14 cellular contexts compared by ENCODE assay signal in genomic region chr20:38249536-38250310, GRCh38. TPM values are rescaled to one million over a fixed set of nuclear protein-coding genes. Genes with fewer than 3 reads are reported as not detected.
DNase-seq lines count a peak whose midpoint lies in the region; ATAC-seq and TF ChIP-seq lines count a peak whose summit lies in the region.
"Had no signal": no experiment of that assay in that cellular context is flagged by ENCODE, and none has a peak within 500 bp of the region (broad histone marks: within the 10 kb centered on the region; RNA-seq: fewer than 3 reads in every experiment).

No MANE protein-coding gene starts in this region.

- POLR2A ChIA-PET in A673 (lab: Charles Lee; ENCODE audit: low non-redundant PET): no interaction called here
- POLR2A ChIA-PET in naive thymus-derived CD4-positive, alpha-beta T cell (lab: Charles Lee): no interaction called here

- no peak overlapping the region for H3K4me3 Mint-ChIP-seq in naive thymus-derived CD4-positive, alpha-beta T cell
- H3K4me3 Mint-ChIP-seq: CD8-positive, alpha-beta memory T cell had no signal

- H3K4me3 ChIP-seq in esophagus muscularis mucosa: no peak overlapping the region
- no peak overlapping the region for H3K4me3 ChIP-seq in sigmoid colon
- H3K4me3 ChIP-seq in A673 (ENCODE audit: low read depth, low read length, poor library complexity, severe bottlenecking): no peak overlapping the region
- H3K4me3 ChIP-seq in naive thymus-derived CD4-positive, alpha-beta T cell (ENCODE audit: low read length): no peak overlapping the region

- no peak for TF ChIP-seq CTCF in esophagus muscularis mucosa (IDR thresholded peaks at IDR 0.05)
- no peak for TF ChIP-seq CTCF in sigmoid colon (IDR thresholded peaks at IDR 0.05)
- TF ChIP-seq CTCF in A673 (conservative IDR thresholded peaks at IDR 0.05; ENCODE audit: low read depth, low read length): no peak

- BruUV-seq in A673 (replicated peaks; lab: Mats Ljungman, UMichigan): no TSS peak

- ATAC-seq in HG02678 (IDR thresholded peaks at IDR 0.05; ENCODE audit: unreplicated experiment): no peak
- no peak for ATAC-seq in naive thymus-derived CD4-positive, alpha-beta T cell
- ATAC-seq: PC-3 had no signal

- H3K27me3 Mint-ChIP-seq in naive thymus-derived CD4-positive, alpha-beta T cell: peaks cover 0 to 24% (median 3%) of the 10 kb centered on the region in 5 donors

- H3K36me3 Mint-ChIP-seq in naive thymus-derived CD4-positive, alpha-beta T cell: no peaks in the 10 kb centered on the region

- TF ChIP-seq EP300 in esophagus muscularis mucosa (IDR thresholded peaks at IDR 0.05): no peak
- no peak for TF ChIP-seq EP300 in sigmoid colon (IDR thresholded peaks at IDR 0.05)

- intact Hi-C loops in esophagus muscularis mucosa (cut with DNase I): no loop called here
- intact Hi-C loops in sigmoid colon (cut with DNase I): no loop called here
- intact Hi-C loops in A673 (cut with micrococcal nuclease; ENCODE audit: unreplicated experiment): no loop called here
- intact Hi-C loops in naive thymus-derived CD4-positive, alpha-beta T cell (cut with micrococcal nuclease): no loop called here

- H3K9me3 Mint-ChIP-seq in naive thymus-derived CD4-positive, alpha-beta T cell: peaks cover 0 to 14% (median 4%) of the 10 kb centered on the region in 11 donors

- H3K27ac ChIP-seq in esophagus muscularis mucosa (replicated peaks in 1 of 4): peak overlapping the region; percentile 20 to 86 (median 67)
- H3K27ac ChIP-seq in sigmoid colon: peak overlapping the region in 3 of 4 donors; percentile 14 to 78 (median 35)
- no peak overlapping the region for H3K27ac ChIP-seq in A673 (ENCODE audit: low read depth, low read length, poor library complexity, severe bottlenecking)
- no peak overlapping the region for H3K27ac ChIP-seq in naive thymus-derived CD4-positive, alpha-beta T cell (ENCODE audit: low read depth, low read length)

- DNase-seq in EH (ENCODE audit: low read depth) (peak; percentile 39), HCEC 1CT (peak; percentile 39), esophagus muscularis mucosa (ENCODE audit: extremely low spot score) (no peak), sigmoid colon (peak; percentile 60), A673 (ENCODE audit: low spot score) (no peak)
- no peak for DNase-seq in naive thymus-derived CD4-positive, alpha-beta T cell
- DNase-seq: CD8-positive, alpha-beta memory T cell; KG1; NCI-H1105; NCI-H1694 treated with DMSO at 0.1 percent for 48 hours; NCI-H345; NCI-H526 treated with DMSO at 0.1 percent for 48 hours; PC-3 had no signal

- no peaks in the 10 kb centered on the region for H3K4me1 Mint-ChIP-seq in naive thymus-derived CD4-positive, alpha-beta T cell
- H3K4me1 Mint-ChIP-seq: CD8-positive, alpha-beta memory T cell had no signal

- no peaks in the 10 kb centered on the region for H3K9me3 ChIP-seq in esophagus muscularis mucosa
- H3K9me3 ChIP-seq in sigmoid colon: no peaks in the 10 kb centered on the region
- no peaks in the 10 kb centered on the region for H3K9me3 ChIP-seq in A673 (ENCODE audit: low read depth, low read length, poor library complexity, severe bottlenecking)
- H3K9me3 ChIP-seq in naive thymus-derived CD4-positive, alpha-beta T cell (ENCODE audit: control insufficient read depth in 2 of 3, low read length in 3 of 3): no peaks in the 10 kb centered on the region

- TF ChIP-seq POLR2A in esophagus muscularis mucosa (IDR thresholded peaks at IDR 0.05; ENCODE audit: low read depth): no peak
- no peak for TF ChIP-seq POLR2A in sigmoid colon (IDR thresholded peaks at IDR 0.05)

- H3K27ac Mint-ChIP-seq in naive thymus-derived CD4-positive, alpha-beta T cell: no peak overlapping the region
- H3K27ac Mint-ChIP-seq: CD8-positive, alpha-beta memory T cell had no signal

- H3K36me3 ChIP-seq in esophagus muscularis mucosa: no peaks in the 10 kb centered on the region
- no peaks in the 10 kb centered on the region for H3K36me3 ChIP-seq in sigmoid colon
- no peaks in the 10 kb centered on the region for H3K36me3 ChIP-seq in A673 (ENCODE audit: insufficient read depth, low read length, poor library complexity, severe bottlenecking)
- no peaks in the 10 kb centered on the region for H3K36me3 ChIP-seq in naive thymus-derived CD4-positive, alpha-beta T cell (ENCODE audit: control insufficient read depth in 2 of 3, insufficient read depth in 3 of 3, low read length in 3 of 3)

- WGBS in esophagus muscularis mucosa: 82% methylated on average over 8 of the region's 9 CpGs
- 71 to 74% methylated on average over 9 of the region's 9 CpGs for WGBS in sigmoid colon, 2 donors

- peaks cover 2 to 94% (median 75%) of the 10 kb centered on the region in 4 donors for H3K4me1 ChIP-seq in esophagus muscularis mucosa
- H3K4me1 ChIP-seq in sigmoid colon: peaks cover 0 to 36% (median 34%) of the 10 kb centered on the region in 4 donors
- H3K4me1 ChIP-seq in A673 (ENCODE audit: insufficient read depth, low read length, poor library complexity, severe bottlenecking): no peaks in the 10 kb centered on the region
- no peaks in the 10 kb centered on the region for H3K4me1 ChIP-seq in naive thymus-derived CD4-positive, alpha-beta T cell (ENCODE audit: control insufficient read depth in 2 of 2, insufficient read depth in 2 of 2, low read length in 2 of 2)

- CTCF ChIA-PET in A673 (lab: Charles Lee): no interaction called here
- CTCF ChIA-PET in naive thymus-derived CD4-positive, alpha-beta T cell (lab: Charles Lee): no interaction called here

- H3K27me3 ChIP-seq in esophagus muscularis mucosa (no peaks in the 10 kb centered on the region), sigmoid colon (no peaks in the 10 kb centered on the region), A673 (replicated peaks; ENCODE audit: insufficient read depth, low read depth, low read length, poor library complexity) (no peaks in the 10 kb centered on the region)
- no peaks in the 10 kb centered on the region for H3K27me3 ChIP-seq in naive thymus-derived CD4-positive, alpha-beta T cell (ENCODE audit: control insufficient read depth in 2 of 2, insufficient read depth in 2 of 2, low read length in 2 of 2)

RNA-seq across cellular contexts. Expression of gene KIAA1755, which starts 10.8 kb away (rescaled TPM):
- total RNA-seq in esophagus muscularis mucosa (10 to 100 TPM in 1 of 4 donors, 1 to 10 TPM in 3; 7.3 to 13.3 (median 8.5) TPM), sigmoid colon (10 to 100 TPM in 3 of 4 donors, 1 to 10 TPM in 1; 9.2 to 39.1 (median 17.1) TPM), A673 (2021) (not detected in 2 replicates)
- polyA plus RNA-seq in sigmoid colon: 1 to 10 TPM in 2 of 3 donors, not detected in 1; 1.2 to 6.4 TPM
- total RNA-seq in naive thymus-derived CD4-positive, alpha-beta T cell: not detected
- not detected for polyA plus RNA-seq in naive thymus-derived CD4-positive, alpha-beta T cell
- total RNA-seq: CD8-positive, alpha-beta memory T cell had no signal
- polyA plus RNA-seq: CD8-positive, alpha-beta memory T cell had no signal

RNA-seq across cellular contexts. Expression of gene BPI, which starts 54.2 kb away (rescaled TPM):
- total RNA-seq in esophagus muscularis mucosa (under 1 TPM in 2 of 4 donors, not detected in 2; 0.66 to 0.92 TPM), sigmoid colon (under 1 TPM in 1 of 4 donors, not detected in 3; 0.99 TPM), A673 (2021) (not detected in 2 replicates)
- polyA plus RNA-seq in sigmoid colon: under 1 TPM in 1 of 3 donors, not detected in 2; 0.09 TPM
- 1 to 10 TPM in 1 of 5 experiments, under 1 TPM in 1, not detected in 3; 0.29 to 2.4 TPM for total RNA-seq in naive thymus-derived CD4-positive, alpha-beta T cell
- not detected for polyA plus RNA-seq in naive thymus-derived CD4-positive, alpha-beta T cell
- total RNA-seq: CD8-positive, alpha-beta memory T cell; PC-3 had no signal
- polyA plus RNA-seq: CD8-positive, alpha-beta memory T cell had no signal

Comparison
In these comparisons a context has a peak if more than half of its experiments do, and no peak if none do; other contexts are left out.
1. DNase-seq: peak in EH (single experiment), HCEC 1CT (single experiment) and sigmoid colon (single experiment); none in esophagus muscularis mucosa (single experiment), A673 (single experiment) and naive thymus-derived CD4-positive, alpha-beta T cell (0 of 9).
2. H3K27ac ChIP-seq: peak in esophagus muscularis mucosa (4 of 4) and sigmoid colon (3 of 4); none in A673 (single experiment) and naive thymus-derived CD4-positive, alpha-beta T cell (single experiment).